9 cellular contexts compared by ENCODE assay signal in genomic region chr15:31344824-31345605, GRCh38. TPM values are rescaled to one million over a fixed set of nuclear protein-coding genes. Genes with fewer than 3 reads are reported as not detected.
A peak's percentile ranks its signal among the peaks of the same experiment; 100 is the strongest.
DNase-seq lines count a peak whose midpoint lies in the region; ATAC-seq and TF ChIP-seq lines count a peak whose summit lies in the region.
"Had no signal": no experiment of that assay in that cellular context is flagged by ENCODE, and none has a peak within 500 bp of the region (broad histone marks: within the 10 kb centered on the region; RNA-seq: fewer than 3 reads in every experiment).

No MANE protein-coding gene starts in this region.

- H3K4me3 ChIP-seq in mucosa of rectum (ENCODE audit: low read length in 2 of 2), result peak overlapping the region; percentile 64 to 65

- H3K36me3 Mint-ChIP-seq in activated T-helper 1 cell treated with anti-CD3 and anti-CD28 coated beads, Interleukin-12 subunit alpha, Interleukin-12 subunit beta, Interleukin-2, Interleukin-4 antibody, amounts not matched to agents 30 ng/mL and 10 ng/mL and 1 ng/mL, durations not matched to agents 14 hours and 24 hours and 36 hours (ENCODE audit: low read depth), result peaks cover 23% of the 10 kb centered on the region
- H3K36me3 Mint-ChIP-seq in progenitor cell of endocrine pancreas (ENCODE audit: insufficient read depth), result no peaks in the 10 kb centered on the region

- in situ Hi-C loops in KBM-7 (cut with MboI; ENCODE audit: low pct_unique_long_range_greater_than_20kb, low sequenced_read_pairs), result no loop called here

- no peaks in the 10 kb centered on the region for H3K9me3 Mint-ChIP-seq in activated T-helper 1 cell treated with anti-CD3 and anti-CD28 coated beads, Interleukin-12 subunit alpha, Interleukin-12 subunit beta, Interleukin-2, Interleukin-4 antibody, amounts not matched to agents 30 ng/mL and 10 ng/mL and 1 ng/mL, durations not matched to agents 14 hours and 24 hours and 36 hours
- H3K9me3 Mint-ChIP-seq in progenitor cell of endocrine pancreas (ENCODE audit: low read depth), result no peaks in the 10 kb centered on the region
- H3K9me3 Mint-ChIP-seq: dendritic cell treated with granulocyte-macrophage colony-stimulating factor and Interleukin-4, amounts not matched to agents 40 ng/mL and 50 ng/mL, for 4 days had no signal

- H3K9me3 ChIP-seq in mucosa of rectum (ENCODE audit: control insufficient read depth in 2 of 2, low read length in 2 of 2), result no peaks in the 10 kb centered on the region

- H3K4me1 Mint-ChIP-seq in activated T-helper 1 cell treated with anti-CD3 and anti-CD28 coated beads, Interleukin-12 subunit alpha, Interleukin-12 subunit beta, Interleukin-2, Interleukin-4 antibody, amounts not matched to agents 30 ng/mL and 10 ng/mL and 1 ng/mL, durations not matched to agents 14 hours and 24 hours and 36 hours (ENCODE audit: low read depth), result peaks cover 94% of the 10 kb centered on the region
- H3K4me1 Mint-ChIP-seq in progenitor cell of endocrine pancreas (ENCODE audit: low read depth), result peaks cover 1% of the 10 kb centered on the region

- intact Hi-C loops in activated T-helper 1 cell treated with anti-CD3 and anti-CD28 coated beads, Interleukin-12 subunit alpha, Interleukin-12 subunit beta, Interleukin-2, Interleukin-4 antibody, amounts not matched to agents 30 ng/mL and 10 ng/mL and 1 ng/mL, durations not matched to agents 14 hours and 24 hours and 36 hours (cut with micrococcal nuclease), result loop anchor here (2.0 to 5.0 kb wide), 2 partner anchors 78 to 353 kb away; partner anchors contain the start of gene MTMR10

- no peak for TF ChIP-seq CTCF in progenitor cell of endocrine pancreas (IDR thresholded peaks at IDR 0.05; ENCODE audit: unreplicated experiment)

- peak overlapping the region; percentile 68 to 81 for H3K9ac ChIP-seq in mucosa of rectum (ENCODE audit: low read depth in 1 of 2, low read length in 2 of 2)

- H3K36me3 ChIP-seq in mucosa of rectum (ENCODE audit: control insufficient read depth in 2 of 2, insufficient read depth in 2 of 2, low read length in 2 of 2), result peaks cover 13 to 15% of the 10 kb centered on the region in 2 donors

- H3K27me3 ChIP-seq in mucosa of rectum (ENCODE audit: control insufficient read depth in 2 of 2, insufficient read depth in 2 of 2, low read length in 2 of 2), result no peaks in the 10 kb centered on the region

- H3K4me1 ChIP-seq in mucosa of rectum (ENCODE audit: control insufficient read depth in 2 of 2, insufficient read depth in 2 of 2, low read length in 2 of 2), result peaks cover 78 to 88% of the 10 kb centered on the region in 2 donors

- ATAC-seq in GM18498 (IDR thresholded peaks at IDR 0.05; ENCODE audit: unreplicated experiment) (peak; percentile 36), HG02678 (IDR thresholded peaks at IDR 0.05; ENCODE audit: unreplicated experiment) (peak; percentile 38), HG03025 (IDR thresholded peaks at IDR 0.05; ENCODE audit: low FRiP score, unreplicated experiment) (no peak)

- no peak for DNase-seq in activated T-helper 1 cell treated with anti-CD3 and anti-CD28 coated beads, Interleukin-12 subunit alpha, Interleukin-12 subunit beta, Interleukin-2, Interleukin-4 antibody, amounts not matched to agents 30 ng/mL and 10 ng/mL and 1 ng/mL, durations not matched to agents 14 hours and 24 hours and 36 hours (ENCODE audit: low spot score)
- DNase-seq in GOT3 (lab: John Stamatoyannopoulos, UW) (no peak), progenitor cell of endocrine pancreas (ENCODE audit: low spot score, unreplicated experiment) (no peak), KBM-7 (no peak)

- H3K27ac ChIP-seq in mucosa of rectum (ENCODE audit: low read depth in 2 of 2, low read length in 2 of 2), result peak overlapping the region; percentile 91 to 97

- no peaks in the 10 kb centered on the region for H3K27me3 Mint-ChIP-seq in activated T-helper 1 cell treated with anti-CD3 and anti-CD28 coated beads, Interleukin-12 subunit alpha, Interleukin-12 subunit beta, Interleukin-2, Interleukin-4 antibody, amounts not matched to agents 30 ng/mL and 10 ng/mL and 1 ng/mL, durations not matched to agents 14 hours and 24 hours and 36 hours (ENCODE audit: insufficient read depth)
- H3K27me3 Mint-ChIP-seq in progenitor cell of endocrine pancreas, result no peaks in the 10 kb centered on the region
- H3K27me3 Mint-ChIP-seq: dendritic cell treated with granulocyte-macrophage colony-stimulating factor and Interleukin-4, amounts not matched to agents 40 ng/mL and 50 ng/mL, for 4 days had no signal

- peak overlapping the region; percentile 99 for H3K27ac Mint-ChIP-seq in activated T-helper 1 cell treated with anti-CD3 and anti-CD28 coated beads, Interleukin-12 subunit alpha, Interleukin-12 subunit beta, Interleukin-2, Interleukin-4 antibody, amounts not matched to agents 30 ng/mL and 10 ng/mL and 1 ng/mL, durations not matched to agents 14 hours and 24 hours and 36 hours
- H3K27ac Mint-ChIP-seq in progenitor cell of endocrine pancreas, result no peak overlapping the region
- H3K27ac Mint-ChIP-seq: dendritic cell treated with granulocyte-macrophage colony-stimulating factor and Interleukin-4, amounts not matched to agents 40 ng/mL and 50 ng/mL, for 4 days had no signal

- H3K4me3 Mint-ChIP-seq in activated T-helper 1 cell treated with anti-CD3 and anti-CD28 coated beads, Interleukin-12 subunit alpha, Interleukin-12 subunit beta, Interleukin-2, Interleukin-4 antibody, amounts not matched to agents 30 ng/mL and 10 ng/mL and 1 ng/mL, durations not matched to agents 14 hours and 24 hours and 36 hours, result peak overlapping the region; percentile 89
- H3K4me3 Mint-ChIP-seq in progenitor cell of endocrine pancreas (ENCODE audit: low read depth), result no peak overlapping the region
- H3K4me3 Mint-ChIP-seq: dendritic cell treated with granulocyte-macrophage colony-stimulating factor and Interleukin-4, amounts not matched to agents 40 ng/mL and 50 ng/mL, for 4 days had no signal

RNA-seq across cellular contexts. Expression of gene KLF13, which starts 18.4 kb away (rescaled TPM):
- 129 and 137 TPM in 2 replicates for total RNA-seq in activated T-helper 1 cell treated with anti-CD3 and anti-CD28 coated beads, Interleukin-12 subunit alpha, Interleukin-12 subunit beta, Interleukin-2, Interleukin-4 antibody, amounts not matched to agents 30 ng/mL and 10 ng/mL and 1 ng/mL, durations not matched to agents 14 hours and 24 hours and 36 hours
- 26.9 and 34.0 TPM in 2 replicates for total RNA-seq in progenitor cell of endocrine pancreas
